21 cellular contexts compared by ENCODE assay signal in the genomic region with DNA sequence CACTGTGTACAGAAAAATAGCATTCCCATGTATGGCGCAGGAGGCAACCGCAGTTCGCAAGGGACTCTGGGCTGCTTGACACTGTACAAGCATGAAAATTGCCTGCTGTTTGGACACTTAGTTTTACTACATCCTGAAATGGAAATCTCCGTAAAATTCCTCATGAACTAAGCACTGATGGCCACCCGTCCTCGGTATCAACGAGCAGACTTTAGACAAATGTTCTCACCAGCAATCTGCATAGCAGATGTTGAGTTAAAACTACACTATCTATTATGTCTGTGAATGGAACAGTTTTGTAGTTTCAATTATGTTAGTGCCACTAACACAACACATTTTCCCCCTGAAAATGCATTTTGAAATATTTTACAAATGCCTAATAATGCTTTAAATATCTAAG.
"Had no signal": no experiment of that assay in that cellular context is flagged by ENCODE, and none has a peak within 500 bp of the region (broad histone marks: within the 10 kb centered on the region; RNA-seq: fewer than 3 reads in every experiment).

No MANE protein-coding gene starts in this region.

- H3K9me3 ChIP-seq: esophagus muscularis mucosa, psoas muscle, suprapubic skin, tibial artery, upper lobe of right lung had no signal

- H3K9ac ChIP-seq: parathyroid adenoma had no signal

- DNase-seq: activated CD4-positive, alpha-beta memory T cell treated with anti-CD3 and anti-CD28 coated beads for 36 hours; activated CD4-positive, alpha-beta T cell treated with anti-CD3 and anti-CD28 coated beads, Interleukin-2, amount 10 ng/mL, durations not matched to agents 24 days and 14 days; activated CD4-positive, CD25-positive, alpha-beta regulatory T cell treated with anti-CD3 and anti-CD28 coated beads, Interleukin-2, amount 50 U/mL, for 72 hours; activated CD8-positive, alpha-beta memory T cell treated with anti-CD3 and anti-CD28 coated beads, Interleukin-2, amount 50 U/mL, for 4 hours; activated naive CD8-positive, alpha-beta T cell treated with anti-CD3 and anti-CD28 coated beads, Interleukin-2, amount 50 U/mL, for 24 hours; activated T-cell treated with anti-CD3 and anti-CD28 coated beads, Interleukin-2, amount 50 U/mL, for 4 hours; amygdala; endodermal cell; islet precursor cell; left ventricle myocardium superior; mammary epithelial cell; nephron progenitor cell; psoas muscle; stimulated activated CD4-positive, alpha-beta T cell treated with anti-CD3 and anti-CD28 coated beads, Interleukin-15, amount 100 ng/mL, for 24 hours; stimulated activated naive CD4-positive, alpha-beta T cell; T-helper 2 cell; tibial artery; upper lobe of right lung had no signal

- H3K79me2 ChIP-seq: parathyroid adenoma had no signal

- H2AFZ ChIP-seq: parathyroid adenoma had no signal

- H3K4me1 ChIP-seq: parathyroid adenoma, psoas muscle, suprapubic skin, upper lobe of right lung had no signal

- ATAC-seq: activated naive CD8-positive, alpha-beta T cell treated with anti-CD3 and anti-CD28 coated beads, Interleukin-2, amount 50 U/mL, for 24 hours; activated T-cell treated with anti-CD3 and anti-CD28 coated beads, Interleukin-2, amount 50 U/mL, for 4 hours; left ventricle myocardium superior; psoas muscle; upper lobe of right lung had no signal

- H3K4me3 ChIP-seq: esophagus muscularis mucosa, psoas muscle, suprapubic skin, tibial artery, upper lobe of right lung had no signal

- H3K27me3 ChIP-seq: esophagus muscularis mucosa, suprapubic skin, tibial artery, upper lobe of right lung had no signal

- H3K27ac ChIP-seq: esophagus muscularis mucosa, parathyroid adenoma, psoas muscle, suprapubic skin, tibial artery, upper lobe of right lung had no signal

- H3K36me3 ChIP-seq: suprapubic skin, tibial artery, upper lobe of right lung had no signal
